10 cellular contexts compared by ENCODE assay signal in genomic region chr20:17963114-17963897, GRCh38. TPM values are rescaled to one million over a fixed set of nuclear protein-coding genes. Genes with fewer than 3 reads are reported as not detected.
A peak's percentile ranks its signal among the peaks of the same experiment; 100 is the strongest.
DNase-seq lines count a peak whose midpoint lies in the region; ATAC-seq and TF ChIP-seq lines count a peak whose summit lies in the region.
"Had no signal": no experiment of that assay in that cellular context is flagged by ENCODE, and none has a peak within 500 bp of the region (broad histone marks: within the 10 kb centered on the region; RNA-seq: fewer than 3 reads in every experiment).

No MANE protein-coding gene starts in this region.

- TF ChIP-seq POLR2A in breast epithelium (IDR thresholded peaks at IDR 0.05) (no peak), body of pancreas (IDR thresholded peaks at IDR 0.05) (no peak)

- no peak for TF ChIP-seq CTCF in Calu3 (IDR thresholded peaks at IDR 0.05; ENCODE audit: unreplicated experiment)
- TF ChIP-seq CTCF in breast epithelium (IDR thresholded peaks at IDR 0.05), result no peak
- no peak for TF ChIP-seq CTCF in neural crest cell (conservative IDR thresholded peaks at IDR 0.05)
- no peak for TF ChIP-seq CTCF in body of pancreas (IDR thresholded peaks at IDR 0.05)

- H3K4me3 ChIP-seq in MG63 (peak overlapping the region; percentile 11; the same call in 1 of the 2 replicates), breast epithelium (no peak overlapping the region), body of pancreas (no peak overlapping the region)
- H3K4me3 ChIP-seq: SJSA1, testis had no signal

- H3K27ac Mint-ChIP-seq in Calu3 (ENCODE audit: unreplicated experiment) (no peak overlapping the region), neural crest cell (ENCODE audit: unreplicated experiment) (peak overlapping the region; percentile 30)

- H3K36me3 ChIP-seq in MG63 (peaks cover 52% of the 10 kb centered on the region), breast epithelium (no peaks in the 10 kb centered on the region), body of pancreas (replicated peaks in 1 of 2; ENCODE audit: insufficient read depth in 1 of 2, low read depth in 2 of 2) (no peaks in the 10 kb centered on the region)

- no peak for ATAC-seq in body of pancreas

- intact Hi-C loops in Calu3 (cut with micrococcal nuclease; ENCODE audit: unreplicated experiment), result no loop called here
- intact Hi-C loops in breast epithelium (cut with DNase I; ENCODE audit: low total_unique reads), result no loop called here
- intact Hi-C loops in body of pancreas (cut with DNase I), result no loop called here

- H3K9me3 ChIP-seq in MG63, result no peaks in the 10 kb centered on the region
- no peaks in the 10 kb centered on the region for H3K9me3 ChIP-seq in breast epithelium
- no peaks in the 10 kb centered on the region for H3K9me3 ChIP-seq in body of pancreas
- H3K9me3 ChIP-seq: SJSA1, testis had no signal

- no peaks in the 10 kb centered on the region for H3K27me3 ChIP-seq in MG63
- no peaks in the 10 kb centered on the region for H3K27me3 ChIP-seq in breast epithelium
- no peaks in the 10 kb centered on the region for H3K27me3 ChIP-seq in body of pancreas
- H3K27me3 ChIP-seq: SJSA1, testis had no signal

- H3K9me3 Mint-ChIP-seq in Calu3 (ENCODE audit: low read depth, unreplicated experiment), result no peaks in the 10 kb centered on the region
- no peaks in the 10 kb centered on the region for H3K9me3 Mint-ChIP-seq in neural crest cell

- H3K4me3 Mint-ChIP-seq in Calu3 (ENCODE audit: low read depth, unreplicated experiment) (peak overlapping the region; percentile 39), neural crest cell (peak overlapping the region; percentile 99)

- peaks cover 0 to 3% of the 10 kb centered on the region in 2 donors for H3K4me1 ChIP-seq in breast epithelium
- peaks cover 75% of the 10 kb centered on the region for H3K4me1 ChIP-seq in body of pancreas

- BruUV-seq in Calu3 (replicated peaks; lab: Mats Ljungman, UMichigan), result no TSS peak

- 92 to 93% methylated on average over 9 of the region's 9 CpGs for WGBS in body of pancreas, 2 donors

- DNase-seq in Calu3 (no peak), MG63 (no peak), breast epithelium (ENCODE audit: low spot score in 2 of 2) (no peak), neural crest cell (ENCODE audit: low read depth, low spot score) (no peak), NCI-H1436 (lab: John Stamatoyannopoulos, UW) (no peak), body of pancreas (no peak), HuH-7.5 (ENCODE audit: low spot score) (no peak), COR-L47 (lab: John Stamatoyannopoulos, UW) (no peak)

- H3K27ac ChIP-seq in breast epithelium (peak overlapping the region; percentile 27 to 43), body of pancreas (peak overlapping the region in 1 of 4 donors; percentile 20)
- H3K27ac ChIP-seq: SJSA1 had no signal

- CTCF ChIA-PET in Calu3 (lab: Charles Lee), result no interaction called here

- H3K4me1 Mint-ChIP-seq in Calu3 (ENCODE audit: low read depth, unreplicated experiment), result peaks cover 18% of the 10 kb centered on the region
- peaks cover 80% of the 10 kb centered on the region for H3K4me1 Mint-ChIP-seq in neural crest cell

- H3K36me3 Mint-ChIP-seq in Calu3 (ENCODE audit: insufficient read depth, unreplicated experiment) (peaks cover 34% of the 10 kb centered on the region), neural crest cell (ENCODE audit: low read depth) (peaks cover 17% of the 10 kb centered on the region)

- H3K27me3 Mint-ChIP-seq in Calu3 (ENCODE audit: unreplicated experiment), result no peaks in the 10 kb centered on the region
- no peaks in the 10 kb centered on the region for H3K27me3 Mint-ChIP-seq in neural crest cell (ENCODE audit: low read depth)

RNA-seq across cellular contexts. Expression of gene SNX5, which starts 5.3 kb away (rescaled TPM):
- total RNA-seq in Calu3 (2022), result 39.8 and 43.0 TPM in 2 replicates
- 78.5 and 99.6 TPM in 2 replicates for total RNA-seq in MG63 (2014; rRNA removed; shearing (Covaris generic); ENCODE audit: low replicate concordance)
- 100 to 1,000 TPM in 2 of 3 donors, 10 to 100 TPM in 1; 96.7 to 127 (median 122) TPM for total RNA-seq in breast epithelium
- total RNA-seq in neural crest cell, result 116 and 123 TPM in 2 replicates
- 10 to 100 TPM; 61.3 to 84.3 TPM for total RNA-seq in body of pancreas

RNA-seq across cellular contexts. Expression of gene MGME1, which starts 5.5 kb away (rescaled TPM):
- 10.5 TPM in 2 replicates for total RNA-seq in Calu3 (2022)
- total RNA-seq in MG63 (2014; rRNA removed; shearing (Covaris generic); ENCODE audit: low replicate concordance), result 20.6 and 23.5 TPM in 2 replicates
- 10 to 100 TPM in 2 of 3 donors, 1 to 10 TPM in 1; 7.8 to 26.2 (median 18.7) TPM for total RNA-seq in breast epithelium
- 35.2 and 39.0 TPM in 2 replicates for total RNA-seq in neural crest cell
- 1 to 10 TPM; 3.0 to 6.5 TPM for total RNA-seq in body of pancreas
